Comparison of ENCODE assay signal across 8 cellular contexts in genomic region chr11:18775492-18776292, GRCh38. TPM values are rescaled to one million over a fixed set of nuclear protein-coding genes. Genes with fewer than 3 reads are reported as not detected.
DNase-seq lines count a peak whose midpoint lies in the region; ATAC-seq and TF ChIP-seq lines count a peak whose summit lies in the region.

No MANE protein-coding gene starts in this region.

- ATAC-seq in GM19043 (IDR thresholded peaks at IDR 0.05; ENCODE audit: low read depth, unreplicated experiment) (peak; percentile 80), HG03175 (IDR thresholded peaks at IDR 0.05; ENCODE audit: unreplicated experiment) (peak; percentile 85)
- ATAC-seq in activated T-cell treated with anti-CD3 and anti-CD28 coated beads, Interleukin-2, amount 50 U/mL, for 4 hours = peak; percentile 55 to 56

- H3K4me1 ChIP-seq in NT2/D1 (ENCODE audit: insufficient read depth, insufficient read length) (peaks cover 5% of the 10 kb centered on the region), spleen (peaks cover 0 to 6% (median 0%) of the 10 kb centered on the region in 6 donors)

- H3K9me3 Mint-ChIP-seq in activated T-cell treated with anti-CD3 and anti-CD28 coated beads, Interleukin-2, amount 50 U/mL, for 4 hours = peaks cover 8% of the 10 kb centered on the region
- H3K9me3 Mint-ChIP-seq in glutamatergic neuron (ENCODE audit: unreplicated experiment) = peaks cover 4% of the 10 kb centered on the region

- peak; percentile 51 for DNase-seq in COR-L47 (lab: John Stamatoyannopoulos, UW)
- peak; percentile 51 for DNase-seq in NT2/D1 (ENCODE audit: low read depth, low spot score)
- DNase-seq in activated T-cell treated with anti-CD3 and anti-CD28 coated beads, Interleukin-2, amount 50 U/mL, for 4 hours = peak; percentile 37
- peak; percentile 89 for DNase-seq in glutamatergic neuron
- DNase-seq in spleen = no peak
- DNase-seq in DMS79 (lab: John Stamatoyannopoulos, UW) = no peak

- H3K9ac ChIP-seq in NT2/D1 (ENCODE audit: insufficient read length, low read depth) = no peak overlapping the region

- H3K27me3 ChIP-seq in NT2/D1 (ENCODE audit: insufficient read depth, insufficient read length) = no peaks in the 10 kb centered on the region
- H3K27me3 ChIP-seq in spleen (replicated peaks in 1 of 7) = peaks cover 0 to 6% (median 0%) of the 10 kb centered on the region in 7 donors

- H3K27me3 Mint-ChIP-seq in activated T-cell treated with anti-CD3 and anti-CD28 coated beads, Interleukin-2, amount 50 U/mL, for 4 hours (ENCODE audit: low read depth) = peaks cover 6% of the 10 kb centered on the region
- peaks cover 7% of the 10 kb centered on the region for H3K27me3 Mint-ChIP-seq in glutamatergic neuron (ENCODE audit: unreplicated experiment)

- H3K4me3 ChIP-seq in NT2/D1 (ENCODE audit: insufficient read length, low read depth) = no peak overlapping the region
- no peak overlapping the region for H3K4me3 ChIP-seq in spleen

- no peak overlapping the region for H3K27ac Mint-ChIP-seq in glutamatergic neuron (ENCODE audit: unreplicated experiment)

- peak; percentile 84 for TF ChIP-seq CTCF in glutamatergic neuron (IDR thresholded peaks at IDR 0.05; ENCODE audit: partially characterized antibody, unreplicated experiment)
- peak in 9 of 11 experiments; percentile 18 to 74 (median 58) for TF ChIP-seq CTCF in spleen (IDR thresholded peaks at IDR 0.05 in 8 of 11, conservative IDR thresholded peaks at IDR 0.05 in 3 of 11)

- H3K36me3 Mint-ChIP-seq in activated T-cell treated with anti-CD3 and anti-CD28 coated beads, Interleukin-2, amount 50 U/mL, for 4 hours (ENCODE audit: insufficient read depth) = no peaks in the 10 kb centered on the region
- H3K36me3 Mint-ChIP-seq in glutamatergic neuron (ENCODE audit: unreplicated experiment) = no peaks in the 10 kb centered on the region

- TF ChIP-seq POLR2A in spleen (IDR thresholded peaks at IDR 0.05) = no peak

- H3K4me1 Mint-ChIP-seq in activated T-cell treated with anti-CD3 and anti-CD28 coated beads, Interleukin-2, amount 50 U/mL, for 4 hours (ENCODE audit: low read depth) = peaks cover 10% of the 10 kb centered on the region
- peaks cover 25% of the 10 kb centered on the region for H3K4me1 Mint-ChIP-seq in glutamatergic neuron (ENCODE audit: low read depth, unreplicated experiment)

- no peak overlapping the region for H3K4me3 Mint-ChIP-seq in activated T-cell treated with anti-CD3 and anti-CD28 coated beads, Interleukin-2, amount 50 U/mL, for 4 hours
- H3K4me3 Mint-ChIP-seq in glutamatergic neuron (ENCODE audit: unreplicated experiment) = no peak overlapping the region

- H3K9me3 ChIP-seq in NT2/D1 (ENCODE audit: insufficient read depth, low read length) = no peaks in the 10 kb centered on the region
- no peaks in the 10 kb centered on the region for H3K9me3 ChIP-seq in spleen

- no peaks in the 10 kb centered on the region for H3K36me3 ChIP-seq in NT2/D1 (ENCODE audit: insufficient read depth, insufficient read length, low read length)
- H3K36me3 ChIP-seq in spleen = no peaks in the 10 kb centered on the region

- no peak overlapping the region for H3K27ac ChIP-seq in spleen

- 49 to 59% (median 54%) methylated on average over 14 to 16 of the region's 16 CpGs for WGBS in spleen, 5 donors

- intact Hi-C loops in spleen (cut with DNase I; ENCODE audit: low total_unique reads) = no loop called here

RNA-seq across cellular contexts. Expression of gene PTPN5, which starts 15.9 kb away (rescaled TPM):
- not detected for total RNA-seq in activated T-cell treated with anti-CD3 and anti-CD28 coated beads, Interleukin-2, amount 50 U/mL, for 4 hours
- total RNA-seq in glutamatergic neuron (ENCODE audit: unreplicated experiment) (25.8 TPM), spleen (1 to 10 TPM in 1 of 7 donors, under 1 TPM in 5, not detected in 1; 0.10 to 2.0 (median 0.31) TPM)
- under 1 TPM; 0.08 to 0.54 (median 0.26) TPM for polyA plus RNA-seq in spleen

RNA-seq across cellular contexts. Expression of gene IGSF22, which starts 49.7 kb away (rescaled TPM):
- under 1 TPM; 0.16 to 0.60 (median 0.53) TPM for total RNA-seq in activated T-cell treated with anti-CD3 and anti-CD28 coated beads, Interleukin-2, amount 50 U/mL, for 4 hours
- total RNA-seq in glutamatergic neuron (ENCODE audit: unreplicated experiment) (1.1 TPM), spleen (1 to 10 TPM in 2 of 7 donors, under 1 TPM in 3, not detected in 2; 0.12 to 3.2 (median 0.28) TPM)
- 1 to 10 TPM in 1 of 3 donors, under 1 TPM in 2; 0.54 to 1.2 (median 0.61) TPM for polyA plus RNA-seq in spleen

Comparison
In these comparisons a context has a peak if more than half of its experiments do, and no peak if none do; other contexts are left out.
1. DNase-seq: peak in COR-L47 (single experiment), NT2/D1 (single experiment), activated T-cell treated with anti-CD3 and anti-CD28 coated beads, Interleukin-2, amount 50 U/mL, for 4 hours (single experiment) and glutamatergic neuron (single experiment); none in spleen (single experiment) and DMS79 (single experiment).
2. Peak in every context shown above with its lines, with median percentiles within 50 percentile points of each other: ATAC-seq.